9 cellular contexts compared by ENCODE assay signal in the genomic region with DNA sequence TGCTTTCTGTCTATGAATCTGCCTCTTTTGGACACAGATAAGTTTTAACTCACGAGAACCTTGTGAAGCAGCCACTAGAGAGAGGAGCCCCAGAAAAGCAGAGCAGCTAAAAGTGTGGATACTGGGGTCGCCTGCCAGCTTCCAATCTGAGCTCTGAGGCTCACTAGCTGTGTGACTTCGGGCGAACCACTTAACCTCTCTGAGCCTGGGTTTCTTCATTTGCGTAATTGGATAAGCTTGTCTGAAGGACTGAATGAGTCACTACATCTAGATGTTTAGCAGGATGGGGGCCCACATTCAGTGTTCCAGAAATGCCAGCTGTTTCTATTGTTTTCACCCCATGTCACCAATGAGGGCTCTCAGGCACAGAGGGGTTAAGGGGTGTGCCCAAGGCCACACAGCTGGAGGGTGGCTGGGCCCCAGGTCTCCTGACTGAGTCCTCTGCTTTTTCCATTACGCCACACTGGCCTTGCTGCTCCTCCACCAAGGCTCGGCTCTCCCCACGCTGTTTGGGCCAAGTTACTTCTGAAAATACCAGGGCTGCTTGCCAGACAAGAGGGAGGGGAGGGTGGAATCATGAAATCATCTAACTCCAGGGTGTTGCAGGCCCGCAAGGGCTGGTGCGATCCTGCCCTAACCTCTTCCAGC. TPM values are rescaled to one million over a fixed set of nuclear protein-coding genes. Genes with fewer than 3 reads are reported as not detected.
A peak's percentile ranks its signal among the peaks of the same experiment; 100 is the strongest.
DNase-seq lines count a peak whose midpoint lies in the region; ATAC-seq and TF ChIP-seq lines count a peak whose summit lies in the region.
"Had no signal": no experiment of that assay in that cellular context is flagged by ENCODE, and none has a peak within 500 bp of the region (broad histone marks: within the 10 kb centered on the region; RNA-seq: fewer than 3 reads in every experiment).

No MANE protein-coding gene starts in this region.

- no peaks in the 10 kb centered on the region for H3K9me3 ChIP-seq in heart right ventricle

- H3K4me3 ChIP-seq in heart right ventricle: no peak overlapping the region

- H3K9me3 Mint-ChIP-seq in stimulated activated naive CD8-positive, alpha-beta T cell treated with anti-CD3 and anti-CD28 coated beads, Interleukin-15, amount 100 ng/mL, for 72 hours: no peaks in the 10 kb centered on the region

- H3K36me3 ChIP-seq in heart right ventricle: peaks cover 0 to 25% (median 0%) of the 10 kb centered on the region in 9 donors

- intact Hi-C loops in heart right ventricle (cut with DNase I): loop anchor here in 1 of 10 donors (5.0 kb wide), 1 partner anchor 34 kb away; a partner anchor contains a TSS

- peak overlapping the region in 9 of 10 donors; percentile 13 to 86 (median 73) for H3K27ac ChIP-seq in heart right ventricle

- WGBS in heart right ventricle, 2 donors: 35 to 37% methylated on average over 10 of the region's 10 CpGs

- TF ChIP-seq CTCF in heart right ventricle (IDR thresholded peaks at IDR 0.05): no peak

- H3K27me3 ChIP-seq in heart right ventricle: no peaks in the 10 kb centered on the region

- ATAC-seq in heart right ventricle (peak; percentile 88 to 97 (median 92)), GM19351 (IDR thresholded peaks at IDR 0.05; ENCODE audit: unreplicated experiment) (no peak)
- no peak for ATAC-seq in stimulated activated naive CD8-positive, alpha-beta T cell treated with anti-CD3 and anti-CD28 coated beads, Interleukin-15, amount 100 ng/mL, for 72 hours

- H3K4me1 Mint-ChIP-seq in stimulated activated naive CD8-positive, alpha-beta T cell treated with anti-CD3 and anti-CD28 coated beads, Interleukin-15, amount 100 ng/mL, for 72 hours: peaks cover 5% of the 10 kb centered on the region

- peaks cover 7% of the 10 kb centered on the region for H3K27me3 Mint-ChIP-seq in stimulated activated naive CD8-positive, alpha-beta T cell treated with anti-CD3 and anti-CD28 coated beads, Interleukin-15, amount 100 ng/mL, for 72 hours

- H3K4me3 Mint-ChIP-seq in stimulated activated naive CD8-positive, alpha-beta T cell treated with anti-CD3 and anti-CD28 coated beads, Interleukin-15, amount 100 ng/mL, for 72 hours: no peak overlapping the region

- DNase-seq in EH (ENCODE audit: low read depth) (peak; percentile 97), amygdala (lab: John Stamatoyannopoulos, UW) (peak in 47 of 56 donors; percentile 28 to 90 (median 65)), heart right ventricle (peak; percentile 84 to 94), putamen (ENCODE audit: low spot score) (peak; percentile 81), NCI-H82 treated with DMSO at 0.1 percent for 48 hours (lab: John Stamatoyannopoulos, UW; ENCODE audit: unreplicated experiment) (no peak)
- no peak for DNase-seq in stimulated activated naive CD8-positive, alpha-beta T cell treated with anti-CD3 and anti-CD28 coated beads, Interleukin-15, amount 100 ng/mL, for 72 hours
- DNase-seq in stimulated activated CD8-positive, alpha-beta memory T cell treated with anti-CD3 and anti-CD28 coated beads, Interleukin-4, amount 100 ng/mL, for 48 hours: no peak
- DNase-seq: NCI-H2029 treated with DMSO at 0.1 percent for 48 hours had no signal

- peaks cover 21 to 81% (median 43%) of the 10 kb centered on the region in 9 donors for H3K4me1 ChIP-seq in heart right ventricle

- no peak overlapping the region for H3K27ac Mint-ChIP-seq in stimulated activated naive CD8-positive, alpha-beta T cell treated with anti-CD3 and anti-CD28 coated beads, Interleukin-15, amount 100 ng/mL, for 72 hours

RNA-seq across cellular contexts. Expression of a gene that starts 36.2 kb away (rescaled TPM):
- 10 to 100 TPM in 2 of 10 donors, 1 to 10 TPM in 8; 2.9 to 12.5 (median 5.9) TPM for total RNA-seq in heart right ventricle
- 1 to 10 TPM; 1.8 to 5.7 TPM for polyA plus RNA-seq in heart right ventricle

Comparison
In these comparisons a context has a peak if more than half of its experiments do, and no peak if none do; other contexts are left out.
1. DNase-seq: peak in EH (single experiment), amygdala (47 of 56), heart right ventricle (2 of 2) and putamen (single experiment); none in stimulated activated naive CD8-positive, alpha-beta T cell treated with anti-CD3 and anti-CD28 coated beads, Interleukin-15, amount 100 ng/mL, for 72 hours (0 of 2), stimulated activated CD8-positive, alpha-beta memory T cell treated with anti-CD3 and anti-CD28 coated beads, Interleukin-4, amount 100 ng/mL, for 48 hours (single experiment) and NCI-H82 treated with DMSO at 0.1 percent for 48 hours (single experiment).
2. ATAC-seq: peak in heart right ventricle (8 of 8); none in GM19351 (single experiment) and stimulated activated naive CD8-positive, alpha-beta T cell treated with anti-CD3 and anti-CD28 coated beads, Interleukin-15, amount 100 ng/mL, for 72 hours (single experiment).